Comparison of ENCODE assay signal across 13 cellular contexts in genomic region chr18:67519582-67519981, GRCh38.
DNase-seq lines count a peak whose midpoint lies in the region; ATAC-seq and TF ChIP-seq lines count a peak whose summit lies in the region.
"Had no signal": no experiment of that assay in that cellular context is flagged by ENCODE, and none has a peak within 500 bp of the region (broad histone marks: within the 10 kb centered on the region; RNA-seq: fewer than 3 reads in every experiment).

No MANE protein-coding gene starts in this region.

- no peak for TF ChIP-seq CTCF in fibroblast of mammary gland (conservative IDR thresholded peaks at IDR 0.05; ENCODE audit: control insufficient read depth, insufficient read depth, low read depth, low read length)

- H3K9me3 ChIP-seq in adipocyte (ENCODE audit: control insufficient read depth, low read length): no peaks in the 10 kb centered on the region
- H3K9me3 ChIP-seq in subcutaneous abdominal adipose tissue (ENCODE audit: control insufficient read depth in 5 of 5, low read length in 5 of 5): no peaks in the 10 kb centered on the region
- H3K9me3 ChIP-seq: neutrophil had no signal

- peak; percentile 4 for DNase-seq in NCI-H2227 treated with DMSO at 0.1 percent for 48 hours (lab: John Stamatoyannopoulos, UW)
- DNase-seq in NCI-H2227 (lab: John Stamatoyannopoulos, UW; ENCODE audit: unreplicated experiment): no peak
- DNase-seq in adipocyte (ENCODE audit: low read depth): peak; percentile 88
- peak; percentile 92 for DNase-seq in fibroblast of mammary gland (ENCODE audit: low read depth)
- no peak for DNase-seq in LoVo (ENCODE audit: low spot score)
- DNase-seq in activated CD4-positive, alpha-beta T cell treated with anti-CD3 and anti-CD28 coated beads for 48 hours: no peak
- DNase-seq: activated CD8-positive, alpha-beta memory T cell treated with anti-CD3 and anti-CD28 coated beads, Interleukin-2, amount 10 ng/mL, durations not matched to agents 7 days and 5 days; activated naive CD4-positive, alpha-beta T cell; erythroblast; NCI-H2171 treated with DMSO at 0.1 percent for 48 hours had no signal

- H3K27me3 ChIP-seq in adipocyte (replicated peaks; ENCODE audit: control insufficient read depth, insufficient read depth, low read length) (no peaks in the 10 kb centered on the region), subcutaneous abdominal adipose tissue (ENCODE audit: control insufficient read depth in 5 of 5, insufficient read depth in 4 of 5, low read length in 5 of 5) (no peaks in the 10 kb centered on the region)

- H3K4me3 ChIP-seq in adipocyte (ENCODE audit: low read length) (peak overlapping the region; percentile 61), fibroblast of mammary gland (ENCODE audit: control insufficient read depth, low read depth, low read length) (no peak overlapping the region), subcutaneous abdominal adipose tissue (ENCODE audit: low read depth in 1 of 5, low read length in 5 of 5) (no peak overlapping the region)

- H3K9ac ChIP-seq in adipocyte (ENCODE audit: low read length) (peak overlapping the region; percentile 71), subcutaneous abdominal adipose tissue (ENCODE audit: low read length in 5 of 5) (no peak overlapping the region)

- H3K4me1 ChIP-seq in adipocyte (ENCODE audit: control insufficient read depth, insufficient read depth, low read length): peaks cover 41% of the 10 kb centered on the region
- peaks cover 4 to 52% (median 34%) of the 10 kb centered on the region in 5 donors for H3K4me1 ChIP-seq in subcutaneous abdominal adipose tissue (ENCODE audit: control insufficient read depth in 5 of 5, insufficient read depth in 5 of 5, low read length in 5 of 5)

- peak overlapping the region; percentile 72 for H3K27ac ChIP-seq in subcutaneous abdominal adipose tissue (ENCODE audit: low read depth, low read length)
- H3K27ac ChIP-seq: neutrophil had no signal

- ATAC-seq in HG03045 (IDR thresholded peaks at IDR 0.05; ENCODE audit: unreplicated experiment): no peak
- ATAC-seq: activated CD8-positive, alpha-beta memory T cell treated with anti-CD3 and anti-CD28 coated beads, Interleukin-2, amount 10 ng/mL, durations not matched to agents 7 days and 5 days had no signal

- H3K36me3 ChIP-seq in adipocyte (ENCODE audit: control insufficient read depth, insufficient read depth, low read length, severe bottlenecking) (no peaks in the 10 kb centered on the region), subcutaneous abdominal adipose tissue (ENCODE audit: control insufficient read depth in 5 of 5, insufficient read depth in 5 of 5, low read length in 5 of 5) (no peaks in the 10 kb centered on the region)
- H3K36me3 ChIP-seq: neutrophil had no signal

Comparison
In these comparisons a context has a peak if more than half of its experiments do, and no peak if none do; other contexts are left out.
1. DNase-seq: peak in NCI-H2227 treated with DMSO at 0.1 percent for 48 hours (single experiment), adipocyte (single experiment) and fibroblast of mammary gland (single experiment); none in NCI-H2227 (single experiment), LoVo (single experiment) and activated CD4-positive, alpha-beta T cell treated with anti-CD3 and anti-CD28 coated beads for 48 hours (single experiment).